ENCODE assay signal across 8 cellular contexts in the genomic region with DNA sequence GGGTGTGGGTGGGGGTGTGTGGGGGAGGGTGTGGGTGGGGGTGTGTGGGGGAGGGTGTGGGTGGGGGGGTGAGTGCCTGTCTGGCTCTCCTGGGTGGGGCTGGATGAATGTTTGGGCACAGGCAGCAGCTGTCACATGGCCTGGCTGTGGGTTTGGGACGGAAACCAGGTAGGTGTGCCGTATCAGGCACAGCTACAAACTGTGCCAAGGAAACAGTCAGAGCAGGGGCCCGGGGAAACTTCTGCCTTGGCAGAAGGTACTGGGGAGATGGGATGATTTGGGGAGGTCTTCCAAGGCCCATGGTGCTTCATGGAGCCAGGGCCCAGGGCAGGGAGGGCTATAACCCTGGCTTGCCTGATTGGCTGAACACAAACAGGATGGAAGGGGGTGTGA.
DNase-seq lines count a peak whose midpoint lies in the region; ATAC-seq and TF ChIP-seq lines count a peak whose summit lies in the region.
"Not testable (repeated sequence)": the region's sequence is repeated elsewhere in the genome, so short reads cannot be mapped to it uniquely, and the experiment has no call there.

No MANE protein-coding gene starts in this region.

- H3K36me3 ChIP-seq in mucosa of descending colon (ENCODE audit: low read depth), result not testable (repeated sequence)

- DNase-seq in CD4-positive, alpha-beta T cell; activated CD8-positive, alpha-beta T cell treated with anti-CD3 and anti-CD28 coated beads, Interleukin-2, amount 10 ng/mL, durations not matched to agents 7 days and 5 days; activated T-cell treated with anti-CD3 and anti-CD28 coated beads, Interleukin-2, amount 50 U/mL, for 72 hours; activated naive CD8-positive, alpha-beta T cell treated with anti-CD3 and anti-CD28 coated beads, Interleukin-2, amount 10 ng/mL, durations not matched to agents 7 days and 5 days; mucosa of descending colon: not testable (repeated sequence)
- DNase-seq in T-cell, result peak in 2 of 34 experiments; percentile 8 to 16

- TF ChIP-seq CTCF in CD4-positive, alpha-beta T cell (IDR thresholded peaks at IDR 0.05); mucosa of descending colon (IDR thresholded peaks at IDR 0.05): not testable (repeated sequence)

- not testable (repeated sequence) for H3K4me3 ChIP-seq in mucosa of descending colon

- H3K36me3 Mint-ChIP-seq in CD4-positive, alpha-beta T cell (ENCODE audit: low read depth); T-cell; activated CD8-positive, alpha-beta T cell treated with anti-CD3 and anti-CD28 coated beads, Interleukin-2, amount 10 ng/mL, durations not matched to agents 7 days and 5 days (ENCODE audit: low read depth); activated T-cell treated with anti-CD3 and anti-CD28 coated beads, Interleukin-2, amount 50 U/mL, for 72 hours (ENCODE audit: insufficient read depth in 2 of 2); activated naive CD8-positive, alpha-beta T cell treated with anti-CD3 and anti-CD28 coated beads, Interleukin-2, amount 10 ng/mL, durations not matched to agents 7 days and 5 days; stimulated activated memory B cell treated with anti-CD40 and anti-IgM and Interleukin-4, amounts not matched to agents 10 μg/mL and 1 μg/mL and 100 μg/mL, for 72 hours: not testable (repeated sequence)

- not testable (repeated sequence) for H3K4me3 Mint-ChIP-seq in CD4-positive, alpha-beta T cell; T-cell; activated CD8-positive, alpha-beta T cell treated with anti-CD3 and anti-CD28 coated beads, Interleukin-2, amount 10 ng/mL, durations not matched to agents 7 days and 5 days; activated T-cell treated with anti-CD3 and anti-CD28 coated beads, Interleukin-2, amount 50 U/mL, for 72 hours; activated naive CD8-positive, alpha-beta T cell treated with anti-CD3 and anti-CD28 coated beads, Interleukin-2, amount 10 ng/mL, durations not matched to agents 7 days and 5 days; stimulated activated memory B cell treated with anti-CD40 and anti-IgM and Interleukin-4, amounts not matched to agents 10 μg/mL and 1 μg/mL and 100 μg/mL, for 72 hours

- not testable (repeated sequence) for H3K27ac ChIP-seq in CD4-positive, alpha-beta T cell (ENCODE audit: low read depth, low read length)

- H3K27ac Mint-ChIP-seq in CD4-positive, alpha-beta T cell; T-cell; activated CD8-positive, alpha-beta T cell treated with anti-CD3 and anti-CD28 coated beads, Interleukin-2, amount 10 ng/mL, durations not matched to agents 7 days and 5 days; activated T-cell treated with anti-CD3 and anti-CD28 coated beads, Interleukin-2, amount 50 U/mL, for 72 hours; activated naive CD8-positive, alpha-beta T cell treated with anti-CD3 and anti-CD28 coated beads, Interleukin-2, amount 10 ng/mL, durations not matched to agents 7 days and 5 days; stimulated activated memory B cell treated with anti-CD40 and anti-IgM and Interleukin-4, amounts not matched to agents 10 μg/mL and 1 μg/mL and 100 μg/mL, for 72 hours: not testable (repeated sequence)

- H3K4me1 ChIP-seq in mucosa of descending colon (ENCODE audit: low read depth), result not testable (repeated sequence)

- H3K9me3 ChIP-seq in CD4-positive, alpha-beta T cell (ENCODE audit: control insufficient read depth, low read length); mucosa of descending colon: not testable (repeated sequence)

- not testable (repeated sequence) for H3K27me3 ChIP-seq in CD4-positive, alpha-beta T cell (ENCODE audit: control insufficient read depth, insufficient read depth, low read length)

- peak; percentile 72 for ATAC-seq in CD4-positive, alpha-beta T cell (ENCODE audit: poor library complexity)
- peak; percentile 72 to 75 (median 74) for ATAC-seq in T-cell (replicated peaks in 1 of 4)
- ATAC-seq in activated CD8-positive, alpha-beta T cell treated with anti-CD3 and anti-CD28 coated beads, Interleukin-2, amount 10 ng/mL, durations not matched to agents 7 days and 5 days, result peak; percentile 45
- peak; percentile 38 to 42 for ATAC-seq in activated T-cell treated with anti-CD3 and anti-CD28 coated beads, Interleukin-2, amount 50 U/mL, for 72 hours (replicated peaks in 1 of 2)
- ATAC-seq in activated naive CD8-positive, alpha-beta T cell treated with anti-CD3 and anti-CD28 coated beads, Interleukin-2, amount 10 ng/mL, durations not matched to agents 7 days and 5 days (ENCODE audit: low read depth), result peak; percentile 54
- peak; percentile 38 for ATAC-seq in esophagus mucosa
- ATAC-seq in mucosa of descending colon, result peak; percentile 42
- peak; percentile 57 for ATAC-seq in stimulated activated memory B cell treated with anti-CD40 and anti-IgM and Interleukin-4, amounts not matched to agents 10 μg/mL and 1 μg/mL and 100 μg/mL, for 72 hours

- H3K9me3 Mint-ChIP-seq in CD4-positive, alpha-beta T cell; T-cell; activated CD8-positive, alpha-beta T cell treated with anti-CD3 and anti-CD28 coated beads, Interleukin-2, amount 10 ng/mL, durations not matched to agents 7 days and 5 days (ENCODE audit: insufficient read depth); activated T-cell treated with anti-CD3 and anti-CD28 coated beads, Interleukin-2, amount 50 U/mL, for 72 hours; activated naive CD8-positive, alpha-beta T cell treated with anti-CD3 and anti-CD28 coated beads, Interleukin-2, amount 10 ng/mL, durations not matched to agents 7 days and 5 days; stimulated activated memory B cell treated with anti-CD40 and anti-IgM and Interleukin-4, amounts not matched to agents 10 μg/mL and 1 μg/mL and 100 μg/mL, for 72 hours: not testable (repeated sequence)

- CTCF ChIA-PET in CD4-positive, alpha-beta T cell (lab: Charles Lee); T-cell (lab: Charles Lee); activated CD8-positive, alpha-beta T cell treated with anti-CD3 and anti-CD28 coated beads, Interleukin-2, amount 10 ng/mL, durations not matched to agents 7 days and 5 days (lab: Charles Lee): not testable (repeated sequence)

- intact Hi-C loops in CD4-positive, alpha-beta T cell (cut with DNase I, micrococcal nuclease); mucosa of descending colon (cut with DNase I, micrococcal nuclease): not testable (repeated sequence)

- not testable (repeated sequence) for H3K4me1 Mint-ChIP-seq in CD4-positive, alpha-beta T cell (ENCODE audit: low read depth); activated CD8-positive, alpha-beta T cell treated with anti-CD3 and anti-CD28 coated beads, Interleukin-2, amount 10 ng/mL, durations not matched to agents 7 days and 5 days (ENCODE audit: low read depth); activated naive CD8-positive, alpha-beta T cell treated with anti-CD3 and anti-CD28 coated beads, Interleukin-2, amount 10 ng/mL, durations not matched to agents 7 days and 5 days; stimulated activated memory B cell treated with anti-CD40 and anti-IgM and Interleukin-4, amounts not matched to agents 10 μg/mL and 1 μg/mL and 100 μg/mL, for 72 hours
- peaks cover 11 to 15% (median 12%) of the 10 kb centered on the region in 3 donors for H3K4me1 Mint-ChIP-seq in T-cell
- H3K4me1 Mint-ChIP-seq in activated T-cell treated with anti-CD3 and anti-CD28 coated beads, Interleukin-2, amount 50 U/mL, for 72 hours (ENCODE audit: low read depth), result peaks cover 11% of the 10 kb centered on the region

- H3K27me3 Mint-ChIP-seq in CD4-positive, alpha-beta T cell; T-cell; activated CD8-positive, alpha-beta T cell treated with anti-CD3 and anti-CD28 coated beads, Interleukin-2, amount 10 ng/mL, durations not matched to agents 7 days and 5 days (ENCODE audit: low read depth); activated T-cell treated with anti-CD3 and anti-CD28 coated beads, Interleukin-2, amount 50 U/mL, for 72 hours (ENCODE audit: low read depth); activated naive CD8-positive, alpha-beta T cell treated with anti-CD3 and anti-CD28 coated beads, Interleukin-2, amount 10 ng/mL, durations not matched to agents 7 days and 5 days; stimulated activated memory B cell treated with anti-CD40 and anti-IgM and Interleukin-4, amounts not matched to agents 10 μg/mL and 1 μg/mL and 100 μg/mL, for 72 hours: not testable (repeated sequence)

- POLR2A ChIA-PET in CD4-positive, alpha-beta T cell (lab: Charles Lee); T-cell (lab: Charles Lee); activated CD8-positive, alpha-beta T cell treated with anti-CD3 and anti-CD28 coated beads, Interleukin-2, amount 10 ng/mL, durations not matched to agents 7 days and 5 days (lab: Charles Lee); activated naive CD8-positive, alpha-beta T cell treated with anti-CD3 and anti-CD28 coated beads, Interleukin-2, amount 10 ng/mL, durations not matched to agents 7 days and 5 days (lab: Charles Lee): not testable (repeated sequence)
